In the genomic region with DNA sequence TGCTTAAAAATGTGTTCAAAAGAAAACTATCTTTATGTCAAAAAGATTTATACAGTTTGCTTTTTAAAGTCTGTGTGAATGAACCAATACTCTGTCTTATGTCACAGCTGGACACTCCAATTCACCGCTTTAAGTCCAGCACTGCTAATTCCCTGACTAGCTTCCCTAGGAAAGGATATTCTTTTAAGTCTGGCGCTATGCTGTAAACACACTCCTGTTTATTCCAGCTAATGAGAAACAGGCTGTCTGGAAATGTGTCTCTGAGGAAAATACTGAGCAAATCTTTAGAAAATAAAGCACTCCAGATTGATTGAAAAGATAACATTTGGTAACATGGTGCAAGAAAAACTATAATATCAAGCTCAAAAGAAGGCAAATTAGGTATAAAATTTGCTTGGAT, we compare ENCODE assay signal across 1 cellular context.
TF ChIP-seq lines count a peak whose summit lies in the region.

No MANE protein-coding gene starts in this region.

TF ChIP-seq in IMR-90, 13 proteins besides CTCF, POLR2A, EP300 and RAD21:
- no peak for TF ChIP-seq SMC3 (IDR thresholded peaks at IDR 0.05; ENCODE audit: low read depth, low read length)
- TF ChIP-seq RCOR1 (IDR thresholded peaks at IDR 0.05; ENCODE audit: insufficient replicate concordance, low read length) = no peak
- TF ChIP-seq FOS (IDR thresholded peaks at IDR 0.05; ENCODE audit: low read depth, low read length) = no peak
- TF ChIP-seq, protein P1, sequence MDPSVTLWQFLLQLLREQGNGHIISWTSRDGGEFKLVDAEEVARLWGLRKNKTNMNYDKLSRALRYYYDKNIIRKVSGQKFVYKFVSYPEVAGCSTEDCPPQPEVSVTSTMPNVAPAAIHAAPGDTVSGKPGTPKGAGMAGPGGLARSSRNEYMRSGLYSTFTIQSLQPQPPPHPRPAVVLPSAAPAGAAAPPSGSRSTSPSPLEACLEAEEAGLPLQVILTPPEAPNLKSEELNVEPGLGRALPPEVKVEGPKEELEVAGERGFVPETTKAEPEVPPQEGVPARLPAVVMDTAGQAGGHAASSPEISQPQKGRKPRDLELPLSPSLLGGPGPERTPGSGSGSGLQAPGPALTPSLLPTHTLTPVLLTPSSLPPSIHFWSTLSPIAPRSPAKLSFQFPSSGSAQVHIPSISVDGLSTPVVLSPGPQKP (IDR thresholded peaks at IDR 0.05; ENCODE audit: borderline replicate concordance, low read depth, low read length) = no peak
- no peak for TF ChIP-seq BHLHE40 (IDR thresholded peaks at IDR 0.05; ENCODE audit: low read depth, low read length)
